Comparison of ENCODE assay signal across 2 cellular contexts in the genomic region with DNA sequence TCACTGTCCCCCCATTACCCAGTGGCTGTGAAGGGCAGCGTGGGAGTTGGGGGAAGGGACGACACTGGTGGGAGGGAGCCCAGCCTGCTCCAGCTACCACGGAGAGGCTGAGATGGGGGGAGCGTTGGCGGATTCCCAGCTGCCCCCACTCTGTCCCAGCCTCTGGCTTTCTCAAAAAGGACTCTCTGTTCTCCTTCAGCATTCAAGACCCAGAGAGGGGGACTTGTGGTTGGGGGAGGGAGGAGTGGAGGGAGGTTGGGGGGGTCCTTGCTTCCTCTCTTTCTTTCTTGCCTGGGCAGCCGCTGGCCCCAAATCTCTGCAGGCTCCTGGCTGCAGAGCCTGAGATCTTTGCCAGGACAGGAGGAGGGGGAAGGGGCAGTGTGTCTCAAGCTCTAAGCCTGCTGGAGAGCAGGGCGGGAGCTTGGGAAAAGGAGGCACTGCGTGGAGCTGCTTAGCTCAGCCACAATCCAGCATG.
TF ChIP-seq lines count a peak whose summit lies in the region.

No MANE protein-coding gene starts in this region.

TF ChIP-seq in SK-N-SH treated with all-trans-retinoic acid at 6 μM for 48 hours, 23 proteins besides CTCF, POLR2A, EP300 and RAD21:
- no peak for TF ChIP-seq PATZ1 (CRISPR knock-in tag; IDR thresholded peaks at IDR 0.05; ENCODE audit: borderline replicate concordance)
- TF ChIP-seq ZFP30 (CRISPR knock-in tag; IDR thresholded peaks at IDR 0.05), result no peak
- TF ChIP-seq PPARA (CRISPR knock-in tag; IDR thresholded peaks at IDR 0.05; ENCODE audit: borderline replicate concordance), result no peak
- TF ChIP-seq ESRRG (CRISPR knock-in tag; IDR thresholded peaks at IDR 0.05), result no peak
- no peak for TF ChIP-seq ARNTL (CRISPR knock-in tag; IDR thresholded peaks at IDR 0.05; ENCODE audit: borderline replicate concordance, low read depth)
- no peak for TF ChIP-seq RARB (CRISPR knock-in tag; IDR thresholded peaks at IDR 0.05)

TF ChIP-seq in SK-N-SH, 30 proteins besides CTCF, POLR2A, EP300 and RAD21 (continued from another document):
- TF ChIP-seq NFIC (IDR thresholded peaks at IDR 0.05; ENCODE audit: borderline replicate concordance), result no peak
- no peak for TF ChIP-seq GATA2 (CRISPR knock-in tag; IDR thresholded peaks at IDR 0.05)
- TF ChIP-seq, protein P1, sequence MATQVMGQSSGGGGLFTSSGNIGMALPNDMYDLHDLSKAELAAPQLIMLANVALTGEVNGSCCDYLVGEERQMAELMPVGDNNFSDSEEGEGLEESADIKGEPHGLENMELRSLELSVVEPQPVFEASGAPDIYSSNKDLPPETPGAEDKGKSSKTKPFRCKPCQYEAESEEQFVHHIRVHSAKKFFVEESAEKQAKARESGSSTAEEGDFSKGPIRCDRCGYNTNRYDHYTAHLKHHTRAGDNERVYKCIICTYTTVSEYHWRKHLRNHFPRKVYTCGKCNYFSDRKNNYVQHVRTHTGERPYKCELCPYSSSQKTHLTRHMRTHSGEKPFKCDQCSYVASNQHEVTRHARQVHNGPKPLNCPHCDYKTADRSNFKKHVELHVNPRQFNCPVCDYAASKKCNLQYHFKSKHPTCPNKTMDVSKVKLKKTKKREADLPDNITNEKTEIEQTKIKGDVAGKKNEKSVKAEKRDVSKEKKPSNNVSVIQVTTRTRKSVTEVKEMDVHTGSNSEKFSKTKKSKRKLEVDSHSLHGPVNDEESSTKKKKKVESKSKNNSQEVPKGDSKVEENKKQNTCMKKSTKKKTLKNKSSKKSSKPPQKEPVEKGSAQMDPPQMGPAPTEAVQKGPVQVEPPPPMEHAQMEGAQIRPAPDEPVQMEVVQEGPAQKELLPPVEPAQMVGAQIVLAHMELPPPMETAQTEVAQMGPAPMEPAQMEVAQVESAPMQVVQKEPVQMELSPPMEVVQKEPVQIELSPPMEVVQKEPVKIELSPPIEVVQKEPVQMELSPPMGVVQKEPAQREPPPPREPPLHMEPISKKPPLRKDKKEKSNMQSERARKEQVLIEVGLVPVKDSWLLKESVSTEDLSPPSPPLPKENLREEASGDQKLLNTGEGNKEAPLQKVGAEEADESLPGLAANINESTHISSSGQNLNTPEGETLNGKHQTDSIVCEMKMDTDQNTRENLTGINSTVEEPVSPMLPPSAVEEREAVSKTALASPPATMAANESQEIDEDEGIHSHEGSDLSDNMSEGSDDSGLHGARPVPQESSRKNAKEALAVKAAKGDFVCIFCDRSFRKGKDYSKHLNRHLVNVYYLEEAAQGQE (IDR thresholded peaks at IDR 0.05; ENCODE audit: low read depth, low read length), result no peak
